ENCODE assay signal across 18 cellular contexts in genomic region chr14:89249296-89249565, GRCh38.
DNase-seq lines count a peak whose midpoint lies in the region; ATAC-seq and TF ChIP-seq lines count a peak whose summit lies in the region.
"Had no signal": no experiment of that assay in that cellular context is flagged by ENCODE, and none has a peak within 500 bp of the region (broad histone marks: within the 10 kb centered on the region; RNA-seq: fewer than 3 reads in every experiment).

No MANE protein-coding gene starts in this region.

- ATAC-seq in activated CD8-positive, alpha-beta T cell treated with anti-CD3 and anti-CD28 coated beads, Interleukin-2, amount 10 ng/mL, durations not matched to agents 7 days and 5 days, result no peak
- no peak for ATAC-seq in activated CD8-positive, alpha-beta T cell treated with anti-CD3 and anti-CD28 coated beads for 36 hours
- ATAC-seq in right lobe of liver, result no peak
- ATAC-seq: gastroesophageal sphincter had no signal

- H3F3A ChIP-seq in smooth muscle cell (ENCODE audit: low read depth), result no peaks in the 10 kb centered on the region

- H3K36me3 Mint-ChIP-seq in activated CD8-positive, alpha-beta T cell treated with anti-CD3 and anti-CD28 coated beads, Interleukin-2, amount 10 ng/mL, durations not matched to agents 7 days and 5 days (ENCODE audit: low read depth), result peaks cover 20% of the 10 kb centered on the region
- peaks cover 52% of the 10 kb centered on the region for H3K36me3 Mint-ChIP-seq in activated CD8-positive, alpha-beta T cell treated with anti-CD3 and anti-CD28 coated beads for 36 hours (ENCODE audit: low read depth)

- no peak for TF ChIP-seq POLR2A in right lobe of liver (IDR thresholded peaks at IDR 0.05)
- TF ChIP-seq POLR2A in testis (IDR thresholded peaks at IDR 0.05), result no peak

- H4K20me1 ChIP-seq in smooth muscle cell (ENCODE audit: low read depth), result peaks cover 10% of the 10 kb centered on the region

- intact Hi-C loops in activated CD8-positive, alpha-beta T cell treated with anti-CD3 and anti-CD28 coated beads for 36 hours (cut with micrococcal nuclease), result no loop called here
- intact Hi-C loops in right lobe of liver (cut with DNase I) (no loop called here), testis (cut with DNase I; ENCODE audit: low total_unique reads) (no loop called here)

- H2AFZ ChIP-seq in smooth muscle cell (ENCODE audit: low read depth), result no peak overlapping the region

- peak overlapping the region; percentile 50 for H3K27ac ChIP-seq in smooth muscle cell (ENCODE audit: low read depth)
- H3K27ac ChIP-seq in right lobe of liver, result no peak overlapping the region
- no peak overlapping the region for H3K27ac ChIP-seq in testis
- H3K27ac ChIP-seq: gastroesophageal sphincter, HL-60 had no signal

- H3K4me1 ChIP-seq in NT2/D1 (ENCODE audit: insufficient read depth, insufficient read length), result peaks cover 2% of the 10 kb centered on the region
- H3K4me1 ChIP-seq in smooth muscle cell (ENCODE audit: low read depth), result peaks cover under 1% of the 10 kb centered on the region
- H3K4me1 ChIP-seq in right lobe of liver, result peaks cover 0 to 10% (median 2%) of the 10 kb centered on the region in 4 donors
- H3K4me1 ChIP-seq in testis, result peaks cover 21% of the 10 kb centered on the region

- H3K27ac Mint-ChIP-seq in activated CD8-positive, alpha-beta T cell treated with anti-CD3 and anti-CD28 coated beads, Interleukin-2, amount 10 ng/mL, durations not matched to agents 7 days and 5 days, result peak overlapping the region; percentile 44
- no peak overlapping the region for H3K27ac Mint-ChIP-seq in activated CD8-positive, alpha-beta T cell treated with anti-CD3 and anti-CD28 coated beads for 36 hours
- H3K27ac Mint-ChIP-seq: activated naive CD4-positive, alpha-beta T cell treated with anti-CD3 and anti-CD28 coated beads, Interleukin-2, amount 10 ng/mL, durations not matched to agents 7 days and 5 days; CD14-positive monocyte; T-helper 1 cell treated with Interleukin-12 subunit alpha and Interleukin-12 subunit beta and Interleukin-4 antibody, amounts not matched to agents 30 μg/mL and 1 μg/mL, for 36 hours had no signal

- POLR2A ChIA-PET in activated CD8-positive, alpha-beta T cell treated with anti-CD3 and anti-CD28 coated beads, Interleukin-2, amount 10 ng/mL, durations not matched to agents 7 days and 5 days (lab: Charles Lee), result no interaction called here
- POLR2A ChIA-PET in activated CD8-positive, alpha-beta T cell treated with anti-CD3 and anti-CD28 coated beads for 36 hours (lab: Charles Lee), result no interaction called here

- WGBS in smooth muscle cell (ENCODE audit: low lambda C conversion rate), result 33% methylated on average over 4 of the region's 4 CpGs
- WGBS in right lobe of liver (ENCODE audit: insufficient coverage, low coverage, low lambda C conversion rate, missing lambda C conversion rate), result 97% methylated on average over 3 of the region's 4 CpGs
- 67 to 68% methylated on average over 4 of the region's 4 CpGs for WGBS in testis, 2 donors

- no peak overlapping the region for H3K4me3 Mint-ChIP-seq in activated CD8-positive, alpha-beta T cell treated with anti-CD3 and anti-CD28 coated beads, Interleukin-2, amount 10 ng/mL, durations not matched to agents 7 days and 5 days
- H3K4me3 Mint-ChIP-seq in activated CD8-positive, alpha-beta T cell treated with anti-CD3 and anti-CD28 coated beads for 36 hours, result no peak overlapping the region
- H3K4me3 Mint-ChIP-seq: activated naive CD4-positive, alpha-beta T cell treated with anti-CD3 and anti-CD28 coated beads, Interleukin-2, amount 10 ng/mL, durations not matched to agents 7 days and 5 days; CD14-positive monocyte; central memory CD8-positive, alpha-beta T cell; T-helper 1 cell treated with Interleukin-12 subunit alpha and Interleukin-12 subunit beta and Interleukin-4 antibody, amounts not matched to agents 30 μg/mL and 1 μg/mL, for 36 hours had no signal

- peaks cover 7% of the 10 kb centered on the region for H3K4me1 Mint-ChIP-seq in activated CD8-positive, alpha-beta T cell treated with anti-CD3 and anti-CD28 coated beads, Interleukin-2, amount 10 ng/mL, durations not matched to agents 7 days and 5 days (ENCODE audit: low read depth)
- peaks cover 61% of the 10 kb centered on the region for H3K4me1 Mint-ChIP-seq in activated CD8-positive, alpha-beta T cell treated with anti-CD3 and anti-CD28 coated beads for 36 hours (ENCODE audit: low read depth)

- H3K27me3 Mint-ChIP-seq in activated CD8-positive, alpha-beta T cell treated with anti-CD3 and anti-CD28 coated beads, Interleukin-2, amount 10 ng/mL, durations not matched to agents 7 days and 5 days (ENCODE audit: low read depth), result no peaks in the 10 kb centered on the region
- no peaks in the 10 kb centered on the region for H3K27me3 Mint-ChIP-seq in activated CD8-positive, alpha-beta T cell treated with anti-CD3 and anti-CD28 coated beads for 36 hours
- H3K27me3 Mint-ChIP-seq: activated naive CD4-positive, alpha-beta T cell treated with anti-CD3 and anti-CD28 coated beads, Interleukin-2, amount 10 ng/mL, durations not matched to agents 7 days and 5 days; central memory CD8-positive, alpha-beta T cell had no signal

- H3K36me3 ChIP-seq in NT2/D1 (ENCODE audit: insufficient read depth, insufficient read length, low read length) (peaks cover 6% of the 10 kb centered on the region), smooth muscle cell (ENCODE audit: low read depth) (no peaks in the 10 kb centered on the region), right lobe of liver (no peaks in the 10 kb centered on the region), testis (ENCODE audit: low read depth, missing control alignments) (no peaks in the 10 kb centered on the region)
- H3K36me3 ChIP-seq: gastroesophageal sphincter had no signal

- H3K79me2 ChIP-seq in smooth muscle cell (ENCODE audit: low read depth), result no peaks in the 10 kb centered on the region

- CTCF ChIA-PET in activated CD8-positive, alpha-beta T cell treated with anti-CD3 and anti-CD28 coated beads, Interleukin-2, amount 10 ng/mL, durations not matched to agents 7 days and 5 days (lab: Charles Lee), result interaction anchor here (0.6 kb wide), 1 partner anchor 68 kb away, joined by 3 read pairs; no protein-coding TSS in a partner anchor
- CTCF ChIA-PET in activated CD8-positive, alpha-beta T cell treated with anti-CD3 and anti-CD28 coated beads for 36 hours (lab: Charles Lee), result interaction anchor here (1.0 to 1.2 kb wide), 2 partner anchors 9 to 72 kb away, joined by 3 to 4 read pairs; no protein-coding TSS in a partner anchor

- no peak for DNase-seq in activated CD8-positive, alpha-beta T cell treated with anti-CD3 and anti-CD28 coated beads, Interleukin-2, amount 10 ng/mL, durations not matched to agents 7 days and 5 days
- no peak for DNase-seq in activated CD8-positive, alpha-beta T cell treated with anti-CD3 and anti-CD28 coated beads for 36 hours
- DNase-seq in NT2/D1 (ENCODE audit: low read depth, low spot score), result peak; percentile 23
- DNase-seq in iPS-NIHi7 (ENCODE audit: extremely low spot score), result peak; percentile 28
- DNase-seq in smooth muscle cell (lab: John Stamatoyannopoulos, UW; ENCODE audit: unreplicated experiment), result no peak
- no peak for DNase-seq in HUDEP-2 (lab: John Stamatoyannopoulos, UW; ENCODE audit: unreplicated experiment in 76 of 76)
- DNase-seq in right lobe of liver, result no peak
- DNase-seq in testis, result no peak
- DNase-seq: activated CD4-positive, alpha-beta T cell treated with anti-CD3 and anti-CD28 coated beads for 1 hour; activated naive CD4-positive, alpha-beta T cell treated with anti-CD3 and anti-CD28 coated beads, Interleukin-2, amount 10 ng/mL, durations not matched to agents 7 days and 5 days; NCI-H1694 treated with DMSO at 0.1 percent for 48 hours; NCI-H82; substantia nigra had no signal

- H3K4me2 ChIP-seq in smooth muscle cell, result peak overlapping the region; percentile 12

- H3K9ac ChIP-seq in NT2/D1 (ENCODE audit: insufficient read length, low read depth), result no peak overlapping the region
- H3K9ac ChIP-seq in smooth muscle cell (ENCODE audit: low read depth), result no peak overlapping the region

- no peak overlapping the region for H3K4me3 ChIP-seq in NT2/D1 (ENCODE audit: insufficient read length, low read depth)
- no peak overlapping the region for H3K4me3 ChIP-seq in smooth muscle cell
- H3K4me3 ChIP-seq in right lobe of liver, result no peak overlapping the region
- H3K4me3 ChIP-seq in testis, result no peak overlapping the region
- H3K4me3 ChIP-seq: gastroesophageal sphincter had no signal

- H3K9me3 ChIP-seq in NT2/D1 (ENCODE audit: insufficient read depth, low read length) (no peaks in the 10 kb centered on the region), smooth muscle cell (replicated peaks; ENCODE audit: low read depth) (no peaks in the 10 kb centered on the region), right lobe of liver (no peaks in the 10 kb centered on the region), testis (no peaks in the 10 kb centered on the region)
- H3K9me3 ChIP-seq: gastroesophageal sphincter had no signal

- no peaks in the 10 kb centered on the region for H3K9me3 Mint-ChIP-seq in activated CD8-positive, alpha-beta T cell treated with anti-CD3 and anti-CD28 coated beads, Interleukin-2, amount 10 ng/mL, durations not matched to agents 7 days and 5 days (ENCODE audit: insufficient read depth)
- H3K9me3 Mint-ChIP-seq in activated CD8-positive, alpha-beta T cell treated with anti-CD3 and anti-CD28 coated beads for 36 hours, result peaks cover 11% of the 10 kb centered on the region
- H3K9me3 Mint-ChIP-seq: activated naive CD4-positive, alpha-beta T cell treated with anti-CD3 and anti-CD28 coated beads, Interleukin-2, amount 10 ng/mL, durations not matched to agents 7 days and 5 days; CD14-positive monocyte; central memory CD8-positive, alpha-beta T cell; T-helper 1 cell treated with Interleukin-12 subunit alpha and Interleukin-12 subunit beta and Interleukin-4 antibody, amounts not matched to agents 30 μg/mL and 1 μg/mL, for 36 hours had no signal

- H3K27me3 ChIP-seq in NT2/D1 (ENCODE audit: insufficient read depth, insufficient read length) (no peaks in the 10 kb centered on the region), smooth muscle cell (ENCODE audit: low read depth) (no peaks in the 10 kb centered on the region), right lobe of liver (no peaks in the 10 kb centered on the region), testis (no peaks in the 10 kb centered on the region)
- H3K27me3 ChIP-seq: gastroesophageal sphincter had no signal

- TF ChIP-seq CTCF in activated CD8-positive, alpha-beta T cell treated with anti-CD3 and anti-CD28 coated beads for 36 hours (IDR thresholded peaks at IDR 0.05), result no peak
- no peak for TF ChIP-seq CTCF in smooth muscle cell (IDR thresholded peaks at IDR 0.05; ENCODE audit: borderline replicate concordance, insufficient read depth, poor library complexity, severe bottlenecking)
- no peak for TF ChIP-seq CTCF in right lobe of liver (IDR thresholded peaks at IDR 0.05)
- no peak for TF ChIP-seq CTCF in testis (IDR thresholded peaks at IDR 0.05)

Comparison
In these comparisons a context has a peak if more than half of its experiments do, and no peak if none do; other contexts are left out.
1. DNase-seq: peak in NT2/D1 (single experiment) and iPS-NIHi7 (single experiment); none in activated CD8-positive, alpha-beta T cell treated with anti-CD3 and anti-CD28 coated beads, Interleukin-2, amount 10 ng/mL, durations not matched to agents 7 days and 5 days (single experiment), activated CD8-positive, alpha-beta T cell treated with anti-CD3 and anti-CD28 coated beads for 36 hours (single experiment), smooth muscle cell (single experiment), HUDEP-2 (0 of 76), right lobe of liver (0 of 3) and testis (single experiment).